Comparison of ENCODE assay signal across 28 cellular contexts in the genomic region with DNA sequence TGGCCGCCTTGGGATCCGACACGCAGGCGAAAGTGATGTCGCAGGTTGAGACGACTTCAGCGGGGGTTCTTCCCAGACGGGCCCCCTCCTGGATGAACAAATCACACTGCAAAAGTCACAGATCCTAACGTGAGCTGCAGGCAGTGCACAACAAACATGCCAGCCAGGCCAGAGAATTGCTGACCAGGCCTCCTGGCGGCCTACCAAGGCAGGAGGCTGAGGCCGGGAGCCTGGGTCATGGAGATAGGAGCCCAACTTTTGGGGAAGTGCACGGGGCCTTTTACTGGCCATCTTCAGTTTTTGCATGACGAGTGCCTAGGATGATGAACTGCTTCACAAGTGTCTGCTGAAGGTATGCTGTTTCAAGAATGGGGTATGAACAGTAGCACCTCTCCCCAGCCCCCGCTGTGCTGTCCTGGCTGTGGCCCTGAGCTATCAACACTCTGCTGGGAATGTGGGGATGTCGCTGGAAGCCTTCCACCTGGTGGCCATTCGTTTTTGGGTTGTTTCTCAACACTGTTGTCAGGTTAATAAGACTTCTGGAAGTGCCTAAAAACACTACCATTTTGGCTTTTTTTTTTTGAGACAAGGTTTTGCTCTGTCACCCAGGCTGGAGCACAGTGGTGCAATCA. TPM values are rescaled to one million over a fixed set of nuclear protein-coding genes. Genes with fewer than 3 reads are reported as not detected.
A peak's percentile ranks its signal among the peaks of the same experiment; 100 is the strongest.
DNase-seq lines count a peak whose midpoint lies in the region; ATAC-seq, FAIRE-seq and TF ChIP-seq lines count a peak whose summit lies in the region.
"Had no signal": no experiment of that assay in that cellular context is flagged by ENCODE, and none has a peak within 500 bp of the region (broad histone marks: within the 10 kb centered on the region; RNA-seq: fewer than 3 reads in every experiment).

No MANE protein-coding gene starts in this region.

- no peak for TF ChIP-seq EP300 in HepG2 (IDR thresholded peaks at IDR 0.05; ENCODE audit: low read depth in 2 of 2, low read length in 2 of 2)
- no peak for TF ChIP-seq EP300 in HepG2 (CRISPR knock-in tag; IDR thresholded peaks at IDR 0.05; ENCODE audit: borderline replicate concordance)

- H3K36me3 ChIP-seq in esophagus (ENCODE audit: control insufficient read depth in 2 of 2, insufficient read depth in 2 of 2, low read length in 1 of 2) (peaks cover 27 to 38% of the 10 kb centered on the region in 2 donors), HepG2 (replicated peaks in 1 of 2; ENCODE audit: control insufficient read depth in 1 of 2, insufficient read depth in 2 of 2, low read length in 2 of 2) (peaks cover 25 to 62% of the 10 kb centered on the region in 2 experiments), osteoblast (ENCODE audit: insufficient read depth, low read length) (peaks cover 65% of the 10 kb centered on the region)

- WGBS in esophagus, 2 donors, result 81 to 83% methylated on average over 16 of the region's 16 CpGs
- 91% methylated on average over 13 of the region's 16 CpGs for WGBS in HepG2 (ENCODE audit: low lambda C conversion rate)

- no peak for TF ChIP-seq RAD21 in HepG2 (CRISPR knock-in tag; IDR thresholded peaks at IDR 0.05)

- H3K9me3 ChIP-seq in esophagus (ENCODE audit: control insufficient read depth in 2 of 2, insufficient read depth in 1 of 2, low read depth in 1 of 2, low read length in 1 of 2) (no peaks in the 10 kb centered on the region), HepG2 (ENCODE audit: low read length) (no peaks in the 10 kb centered on the region), osteoblast (ENCODE audit: low read depth, low read length) (no peaks in the 10 kb centered on the region)
- H3K9me3 ChIP-seq: left lung, SK-N-SH, suprapubic skin had no signal

- H4K20me1 ChIP-seq in HepG2 (ENCODE audit: insufficient read depth, low read length) (no peaks in the 10 kb centered on the region), osteoblast (ENCODE audit: insufficient read depth, low read length) (no peaks in the 10 kb centered on the region)

- H3K4me2 ChIP-seq in HepG2 (ENCODE audit: low read depth, low read length) (no peak overlapping the region), osteoblast (ENCODE audit: insufficient read depth, low read length) (no peak overlapping the region)
- H3K4me2 ChIP-seq: SK-N-SH had no signal

- intact Hi-C loops in HepG2 (cut with micrococcal nuclease; ENCODE audit: unreplicated experiment), result loop anchor here (5.0 kb wide), 1 partner anchor 47 kb away; a partner anchor contains a TSS

- H3K27ac ChIP-seq in esophagus (ENCODE audit: low read depth in 2 of 2, low read length in 1 of 2) (peak overlapping the region; percentile 48 to 73), HepG2 (ENCODE audit: extremely low read length, insufficient read depth, low read length) (no peak overlapping the region), temporal lobe (ENCODE audit: low read depth, low read length) (peak overlapping the region; percentile 4), osteoblast (ENCODE audit: low read depth, low read length) (no peak overlapping the region)
- H3K27ac ChIP-seq: left lung, suprapubic skin had no signal

- peak; percentile 0 for TF ChIP-seq CTCF in NB4 (IDR thresholded peaks at IDR 0.05; ENCODE audit: low read depth, low read length)
- TF ChIP-seq CTCF in HepG2 (CRISPR knock-in tag; IDR thresholded peaks at IDR 0.05), result 0 out of 2 replicates have a peak, but pooled peaks have one; percentile 14
- no peak for TF ChIP-seq CTCF in osteoblast (IDR thresholded peaks at IDR 0.05; ENCODE audit: extremely low read depth, low read depth, low read length)

- CTCF ChIA-PET in HepG2 (lab: Yijun Ruan, JAX; ENCODE audit: low intra/inter-chr PET ratio, low total read pairs), result interaction anchor here (0.7 kb wide), 1 partner anchor 81 kb away, joined by 3 read pairs; no protein-coding TSS in a partner anchor

- POLR2A ChIA-PET in HepG2 (lab: Yijun Ruan, JAX), result interaction anchor here (1.5 kb wide), 1 partner anchor 80 kb away, joined by 3 read pairs; a partner anchor contains a TSS

- no TSS peak for BruUV-seq in HepG2 (replicated peaks; lab: Mats Ljungman, UMichigan)

- in situ Hi-C loops in HepG2 (cut with HindIII; ENCODE audit: extremely low pct_ligation_motif_present, low pct_unique_long_range_greater_than_20kb), result no loop called here

- no peak for FAIRE-seq in HepG2 (lab: Jason Lieb, UNC)
- FAIRE-seq: GM19239 had no signal

- H3K4me1 ChIP-seq in esophagus (ENCODE audit: control insufficient read depth in 2 of 2, insufficient read depth in 2 of 2, low read length in 1 of 2), result peaks cover 0 to 3% of the 10 kb centered on the region in 2 donors
- peaks cover 17% of the 10 kb centered on the region for H3K4me1 ChIP-seq in HepG2 (ENCODE audit: insufficient read depth, low read length)
- no peaks in the 10 kb centered on the region for H3K4me1 ChIP-seq in osteoblast (ENCODE audit: insufficient read depth, low read length)
- H3K4me1 ChIP-seq: left lung, suprapubic skin had no signal

- H3K27me3 ChIP-seq in esophagus (ENCODE audit: control insufficient read depth in 1 of 2, insufficient read depth in 2 of 2, low read length in 2 of 2), result no peaks in the 10 kb centered on the region
- H3K27me3 ChIP-seq in HepG2 (ENCODE audit: control insufficient read depth in 1 of 2, insufficient read depth in 2 of 2, low read length in 2 of 2), result no peaks in the 10 kb centered on the region
- H3K27me3 ChIP-seq in osteoblast (ENCODE audit: insufficient read depth, low read length), result no peaks in the 10 kb centered on the region
- H3K27me3 ChIP-seq: left lung, suprapubic skin had no signal

- ATAC-seq in HepG2, result peak; percentile 22; the same call in 1 of the 3 replicates
- ATAC-seq: left lung had no signal

- no peak overlapping the region for H3K4me3 ChIP-seq in NB4 (ENCODE audit: low read depth, low read length)
- no peak overlapping the region for H3K4me3 ChIP-seq in esophagus (ENCODE audit: low read depth in 1 of 2, low read length in 2 of 2)
- no peak overlapping the region for H3K4me3 ChIP-seq in HepG2 (replicated peaks in 1 of 3; ENCODE audit: insufficient read depth in 1 of 3, low read depth in 2 of 3, low read length in 3 of 3)
- no peak overlapping the region for H3K4me3 ChIP-seq in osteoblast (ENCODE audit: insufficient read depth, low read length)
- H3K4me3 ChIP-seq: left lung, suprapubic skin had no signal

- no peak for TF ChIP-seq POLR2A in NB4 (IDR thresholded peaks at IDR 0.05; ENCODE audit: extremely low read depth, insufficient read length)
- TF ChIP-seq POLR2A in HepG2 (IDR thresholded peaks at IDR 0.05; ENCODE audit: insufficient read depth in 1 of 2, low read depth in 2 of 2, low read length in 2 of 2), result no peak

- DNase-seq in NB4 (ENCODE audit: low read depth) (no peak), HepG2 (ENCODE audit: low spot score) (no peak), NCI-H1048 (lab: John Stamatoyannopoulos, UW) (no peak), activated gamma-delta T cell (lab: John Stamatoyannopoulos, UW) (no peak), osteoblast (ENCODE audit: insufficient read length, low spot score, missing footprints) (no peak)
- DNase-seq: activated CD4-positive, alpha-beta memory T cell treated with anti-CD3 and anti-CD28 coated beads for 36 hours; activated CD4-positive, CD25-positive, alpha-beta regulatory T cell; activated gamma-delta T cell treated with Interleukin-2 at 50 U/mL for 16 hours; activated T-cell treated with anti-CD3 and anti-CD28 coated beads for 4 hours; CD4-positive, alpha-beta memory T cell; Karpas-422; left lung; NCI-H1092; NCI-H2107; NCI-H510A treated with DMSO at 0.1 percent for 48 hours; retina; SK-N-SH had no signal

- no peaks in the 10 kb centered on the region for H3K79me2 ChIP-seq in HepG2 (ENCODE audit: insufficient read depth, low read length)
- no peaks in the 10 kb centered on the region for H3K79me2 ChIP-seq in osteoblast (ENCODE audit: insufficient read depth, low read length)

- H3K9ac ChIP-seq in HepG2 (ENCODE audit: insufficient read depth, low read depth, low read length), result no peak overlapping the region
- H3K9ac ChIP-seq: SK-N-SH had no signal

- H2AFZ ChIP-seq in HepG2 (ENCODE audit: low read length), result no peak overlapping the region
- H2AFZ ChIP-seq in osteoblast (ENCODE audit: low read length), result no peak overlapping the region

RNA-seq across cellular contexts. Expression of a gene that starts 12.2 kb away (rescaled TPM):
- polyA plus RNA-seq in esophagus, result 10 to 100 TPM; 28.7 to 49.5 TPM
- total RNA-seq in HepG2 (2016; rRNA removed; fragmentation: Illumina TruSeq; extraction: Trizol), result 16.8 and 19.2 TPM in 2 replicates
- total RNA-seq in HepG2 (2016; cell fraction: cytosol; rRNA removed; fragmentation: Illumina TruSeq; extraction: Trizol; ENCODE audit: low read depth), result 22.3 and 22.8 TPM in 2 replicates
- 15.4 and 17.5 TPM in 2 replicates for total RNA-seq in HepG2 (2016; cell fraction: insoluble cytoplasmic fraction; rRNA removed; fragmentation: Illumina TruSeq; extraction: Trizol)
- total RNA-seq in HepG2 (2016; cell fraction: membrane; rRNA removed; fragmentation: Illumina TruSeq; extraction: Trizol), result 24.2 and 30.2 TPM in 2 replicates
- 11.4 and 14.7 TPM in 2 replicates for total RNA-seq in HepG2 (2016; cell fraction: nucleus; rRNA removed; fragmentation: Illumina TruSeq; extraction: Trizol)
- polyA plus RNA-seq in HepG2 (2011; rRNA removed), result 42.1 and 55.9 TPM in 2 replicates
- polyA plus RNA-seq in HepG2 (2011; cell fraction: cytosol; rRNA removed), result 28.6 and 42.0 TPM in 2 replicates
- polyA plus RNA-seq in HepG2 (2011; cell fraction: nucleus; rRNA removed), result 210 and 224 TPM in 2 replicates
- polyA plus RNA-seq in HepG2 (2012), result 19.5 and 23.7 TPM in 2 replicates
- 25.8 and 30.9 TPM in 2 replicates for polyA plus RNA-seq in HepG2 (2016; cell fraction: cytosol; fragmentation: Illumina TruSeq; extraction: Trizol; ENCODE audit: low read depth)
- polyA plus RNA-seq in HepG2 (2016; cell fraction: insoluble cytoplasmic fraction; fragmentation: Illumina TruSeq; extraction: Trizol; ENCODE audit: low read depth), result 20.1 TPM in 2 replicates
- polyA plus RNA-seq in HepG2 (2016; cell fraction: membrane; fragmentation: Illumina TruSeq; extraction: Trizol; ENCODE audit: low read depth), result 27.7 and 34.1 TPM in 2 replicates
- polyA plus RNA-seq in HepG2 (2016; cell fraction: nucleus; fragmentation: Illumina TruSeq; extraction: Trizol; ENCODE audit: insufficient read depth, low read depth), result 40.1 and 43.8 TPM in 2 replicates
- polyA minus RNA-seq in HepG2 (2011; rRNA and poly(A)+ RNA removed; ENCODE audit: low replicate concordance), result 13.8 and 24.1 TPM in 2 replicates
- polyA minus RNA-seq in HepG2 (2011; cell fraction: cytosol; rRNA and poly(A)+ RNA removed), result 7.8 and 9.9 TPM in 2 replicates
- 13.5 and 14.2 TPM in 2 replicates for polyA minus RNA-seq in HepG2 (2011; cell fraction: nucleus; rRNA and poly(A)+ RNA removed)
- total RNA-seq in temporal lobe, result 25.6 TPM
- total RNA-seq in osteoblast, result 15.9 and 17.1 TPM in 2 replicates

RNA-seq across cellular contexts. Expression of a gene that starts 19.5 kb away (rescaled TPM):
- 10 to 100 TPM; 20.1 to 28.6 TPM for polyA plus RNA-seq in esophagus
- total RNA-seq in HepG2 (2016; rRNA removed; fragmentation: Illumina TruSeq; extraction: Trizol), result not detected in 2 replicates
- total RNA-seq in HepG2 (2016; cell fraction: cytosol; rRNA removed; fragmentation: Illumina TruSeq; extraction: Trizol; ENCODE audit: low read depth), result not detected in 2 replicates
- not detected in 2 replicates for total RNA-seq in HepG2 (2016; cell fraction: insoluble cytoplasmic fraction; rRNA removed; fragmentation: Illumina TruSeq; extraction: Trizol)
- not detected in 2 replicates for total RNA-seq in HepG2 (2016; cell fraction: membrane; rRNA removed; fragmentation: Illumina TruSeq; extraction: Trizol)
- total RNA-seq in HepG2 (2016; cell fraction: nucleus; rRNA removed; fragmentation: Illumina TruSeq; extraction: Trizol), result not detected in 2 replicates
- polyA plus RNA-seq in HepG2 (2011; rRNA removed), result not detected in 2 replicates
- polyA plus RNA-seq in HepG2 (2011; cell fraction: cytosol; rRNA removed), result not detected in 2 replicates
- not detected in 2 replicates for polyA plus RNA-seq in HepG2 (2011; cell fraction: nucleus; rRNA removed)
- 0.52 TPM in 1 of 2 replicates, not detected in the other for polyA plus RNA-seq in HepG2 (2012)
- not detected in 2 replicates for polyA plus RNA-seq in HepG2 (2016; cell fraction: cytosol; fragmentation: Illumina TruSeq; extraction: Trizol; ENCODE audit: low read depth)
- polyA plus RNA-seq in HepG2 (2016; cell fraction: insoluble cytoplasmic fraction; fragmentation: Illumina TruSeq; extraction: Trizol; ENCODE audit: low read depth), result not detected in 2 replicates
- not detected in 2 replicates for polyA plus RNA-seq in HepG2 (2016; cell fraction: membrane; fragmentation: Illumina TruSeq; extraction: Trizol; ENCODE audit: low read depth)
- not detected in 2 replicates for polyA plus RNA-seq in HepG2 (2016; cell fraction: nucleus; fragmentation: Illumina TruSeq; extraction: Trizol; ENCODE audit: insufficient read depth, low read depth)
- polyA minus RNA-seq in HepG2 (2011; rRNA and poly(A)+ RNA removed; ENCODE audit: low replicate concordance), result not detected in 2 replicates
- not detected in 2 replicates for polyA minus RNA-seq in HepG2 (2011; cell fraction: cytosol; rRNA and poly(A)+ RNA removed)
- polyA minus RNA-seq in HepG2 (2011; cell fraction: nucleus; rRNA and poly(A)+ RNA removed), result not detected in 2 replicates
- not detected for total RNA-seq in temporal lobe
- total RNA-seq in osteoblast, result not detected in 2 replicates
- total RNA-seq: activated CD4-positive, alpha-beta memory T cell treated with anti-CD3 and anti-CD28 coated beads for 36 hours; CD4-positive, alpha-beta memory T cell; H4; RPMI7951; T-helper 2 cell treated with Interferon-gamma antibody and Interleukin-4, amounts not matched to agents 100 ng/mL and 5 ng/mL, for 36 hours had no signal
- polyA plus RNA-seq: CD4-positive, alpha-beta memory T cell; SK-N-SH had no signal

RNA-seq across cellular contexts. Expression of a gene that starts 26.5 kb away (rescaled TPM):
- polyA plus RNA-seq in esophagus (under 1 TPM in 1 of 2 donors, not detected in 1; 0.07 TPM), HepG2 (2011; rRNA removed) (0.31 TPM in 1 of 2 replicates, not detected in the other)
- total RNA-seq in HepG2 (2016; rRNA removed; fragmentation: Illumina TruSeq; extraction: Trizol) (0.22 TPM in 1 of 2 replicates, not detected in the other), temporal lobe (not detected), osteoblast (not detected in 2 replicates)
- not detected in 2 replicates for total RNA-seq in HepG2 (2016; cell fraction: cytosol; rRNA removed; fragmentation: Illumina TruSeq; extraction: Trizol; ENCODE audit: low read depth)
- total RNA-seq in HepG2 (2016; cell fraction: insoluble cytoplasmic fraction; rRNA removed; fragmentation: Illumina TruSeq; extraction: Trizol), result not detected in 2 replicates
- not detected in 2 replicates for total RNA-seq in HepG2 (2016; cell fraction: membrane; rRNA removed; fragmentation: Illumina TruSeq; extraction: Trizol)
- not detected in 2 replicates for total RNA-seq in HepG2 (2016; cell fraction: nucleus; rRNA removed; fragmentation: Illumina TruSeq; extraction: Trizol)
- polyA plus RNA-seq in HepG2 (2011; cell fraction: cytosol; rRNA removed), result not detected in 2 replicates
- polyA plus RNA-seq in HepG2 (2011; cell fraction: nucleus; rRNA removed), result 0.29 and 0.43 TPM in 2 replicates
- polyA plus RNA-seq in HepG2 (2012), result 0.50 TPM in 1 of 2 replicates, not detected in the other
- polyA plus RNA-seq in HepG2 (2016; cell fraction: cytosol; fragmentation: Illumina TruSeq; extraction: Trizol; ENCODE audit: low read depth), result not detected in 2 replicates
- not detected in 2 replicates for polyA plus RNA-seq in HepG2 (2016; cell fraction: insoluble cytoplasmic fraction; fragmentation: Illumina TruSeq; extraction: Trizol; ENCODE audit: low read depth)
- polyA plus RNA-seq in HepG2 (2016; cell fraction: membrane; fragmentation: Illumina TruSeq; extraction: Trizol; ENCODE audit: low read depth), result not detected in 2 replicates
- polyA plus RNA-seq in HepG2 (2016; cell fraction: nucleus; fragmentation: Illumina TruSeq; extraction: Trizol; ENCODE audit: insufficient read depth, low read depth), result not detected in 2 replicates
- 0.89 TPM in 1 of 2 replicates, not detected in the other for polyA minus RNA-seq in HepG2 (2011; rRNA and poly(A)+ RNA removed; ENCODE audit: low replicate concordance)
- not detected in 2 replicates for polyA minus RNA-seq in HepG2 (2011; cell fraction: cytosol; rRNA and poly(A)+ RNA removed)
- polyA minus RNA-seq in HepG2 (2011; cell fraction: nucleus; rRNA and poly(A)+ RNA removed), result not detected in 2 replicates
- total RNA-seq: activated CD4-positive, alpha-beta memory T cell treated with anti-CD3 and anti-CD28 coated beads for 36 hours; CD4-positive, alpha-beta memory T cell; epithelial cell of proximal tubule; H4; HT-29; left lung; mucosa of gallbladder; RPMI7951; suprapubic skin; T-helper 2 cell treated with Interferon-gamma antibody and Interleukin-4, amounts not matched to agents 100 ng/mL and 5 ng/mL, for 36 hours had no signal
- polyA plus RNA-seq: adipose tissue; CD4-positive, alpha-beta memory T cell had no signal

RNA-seq across cellular contexts. Expression of a gene that starts 32.4 kb away (rescaled TPM):
- polyA plus RNA-seq in esophagus (10 to 100 TPM; 34.3 to 35.6 TPM), HepG2 (2011; rRNA removed) (28.3 and 35.0 TPM in 2 replicates)
- total RNA-seq in HepG2 (2016; rRNA removed; fragmentation: Illumina TruSeq; extraction: Trizol) (48.7 and 65.0 TPM in 2 replicates), temporal lobe (55.8 TPM), osteoblast (48.0 and 48.1 TPM in 2 replicates)
- 15.9 and 19.4 TPM in 2 replicates for total RNA-seq in HepG2 (2016; cell fraction: cytosol; rRNA removed; fragmentation: Illumina TruSeq; extraction: Trizol; ENCODE audit: low read depth)
- 45.2 and 62.7 TPM in 2 replicates for total RNA-seq in HepG2 (2016; cell fraction: insoluble cytoplasmic fraction; rRNA removed; fragmentation: Illumina TruSeq; extraction: Trizol)
- 15.9 and 18.0 TPM in 2 replicates for total RNA-seq in HepG2 (2016; cell fraction: membrane; rRNA removed; fragmentation: Illumina TruSeq; extraction: Trizol)
- total RNA-seq in HepG2 (2016; cell fraction: nucleus; rRNA removed; fragmentation: Illumina TruSeq; extraction: Trizol), result 42.0 and 52.4 TPM in 2 replicates
- 19.7 and 20.6 TPM in 2 replicates for polyA plus RNA-seq in HepG2 (2011; cell fraction: cytosol; rRNA removed)
- 37.8 and 42.0 TPM in 2 replicates for polyA plus RNA-seq in HepG2 (2011; cell fraction: nucleus; rRNA removed)
- polyA plus RNA-seq in HepG2 (2012), result 24.7 and 35.3 TPM in 2 replicates
- polyA plus RNA-seq in HepG2 (2016; cell fraction: cytosol; fragmentation: Illumina TruSeq; extraction: Trizol; ENCODE audit: low read depth), result 5.7 and 7.1 TPM in 2 replicates
- polyA plus RNA-seq in HepG2 (2016; cell fraction: insoluble cytoplasmic fraction; fragmentation: Illumina TruSeq; extraction: Trizol; ENCODE audit: low read depth), result 52.7 and 61.5 TPM in 2 replicates
- 9.9 and 13.3 TPM in 2 replicates for polyA plus RNA-seq in HepG2 (2016; cell fraction: membrane; fragmentation: Illumina TruSeq; extraction: Trizol; ENCODE audit: low read depth)
- 79.5 and 95.5 TPM in 2 replicates for polyA plus RNA-seq in HepG2 (2016; cell fraction: nucleus; fragmentation: Illumina TruSeq; extraction: Trizol; ENCODE audit: insufficient read depth, low read depth)
- 31.8 and 71.0 TPM in 2 replicates for polyA minus RNA-seq in HepG2 (2011; rRNA and poly(A)+ RNA removed; ENCODE audit: low replicate concordance)
- polyA minus RNA-seq in HepG2 (2011; cell fraction: cytosol; rRNA and poly(A)+ RNA removed), result 7.9 and 8.7 TPM in 2 replicates
- polyA minus RNA-seq in HepG2 (2011; cell fraction: nucleus; rRNA and poly(A)+ RNA removed), result 30.6 and 30.8 TPM in 2 replicates

RNA-seq across cellular contexts. Expression of a gene that starts 32.6 kb away (rescaled TPM):
- 1 to 10 TPM; 5.1 to 7.7 TPM for polyA plus RNA-seq in esophagus
- total RNA-seq in HepG2 (2016; rRNA removed; fragmentation: Illumina TruSeq; extraction: Trizol), result 19.4 and 23.5 TPM in 2 replicates
- total RNA-seq in HepG2 (2016; cell fraction: cytosol; rRNA removed; fragmentation: Illumina TruSeq; extraction: Trizol; ENCODE audit: low read depth), result 3.2 and 3.4 TPM in 2 replicates
- 16.5 and 23.4 TPM in 2 replicates for total RNA-seq in HepG2 (2016; cell fraction: insoluble cytoplasmic fraction; rRNA removed; fragmentation: Illumina TruSeq; extraction: Trizol)
- total RNA-seq in HepG2 (2016; cell fraction: membrane; rRNA removed; fragmentation: Illumina TruSeq; extraction: Trizol), result 7.7 and 8.3 TPM in 2 replicates
- 21.8 and 22.1 TPM in 2 replicates for total RNA-seq in HepG2 (2016; cell fraction: nucleus; rRNA removed; fragmentation: Illumina TruSeq; extraction: Trizol)
- polyA plus RNA-seq in HepG2 (2011; rRNA removed), result 10.6 TPM in 2 replicates
- 6.2 and 7.7 TPM in 2 replicates for polyA plus RNA-seq in HepG2 (2011; cell fraction: cytosol; rRNA removed)
- polyA plus RNA-seq in HepG2 (2011; cell fraction: nucleus; rRNA removed), result 31.3 and 37.9 TPM in 2 replicates
- 12.1 and 15.1 TPM in 2 replicates for polyA plus RNA-seq in HepG2 (2012)
- polyA plus RNA-seq in HepG2 (2016; cell fraction: cytosol; fragmentation: Illumina TruSeq; extraction: Trizol; ENCODE audit: low read depth), result 0.95 and 1.1 TPM in 2 replicates
- polyA plus RNA-seq in HepG2 (2016; cell fraction: insoluble cytoplasmic fraction; fragmentation: Illumina TruSeq; extraction: Trizol; ENCODE audit: low read depth), result 13.1 and 16.1 TPM in 2 replicates
- polyA plus RNA-seq in HepG2 (2016; cell fraction: membrane; fragmentation: Illumina TruSeq; extraction: Trizol; ENCODE audit: low read depth), result 2.9 and 3.3 TPM in 2 replicates
- 28.3 and 29.1 TPM in 2 replicates for polyA plus RNA-seq in HepG2 (2016; cell fraction: nucleus; fragmentation: Illumina TruSeq; extraction: Trizol; ENCODE audit: insufficient read depth, low read depth)
- 31.7 and 41.5 TPM in 2 replicates for polyA minus RNA-seq in HepG2 (2011; rRNA and poly(A)+ RNA removed; ENCODE audit: low replicate concordance)
- 9.0 and 10.1 TPM in 2 replicates for polyA minus RNA-seq in HepG2 (2011; cell fraction: cytosol; rRNA and poly(A)+ RNA removed)
- polyA minus RNA-seq in HepG2 (2011; cell fraction: nucleus; rRNA and poly(A)+ RNA removed), result 20.9 and 24.1 TPM in 2 replicates
- 15.7 TPM for total RNA-seq in temporal lobe
- total RNA-seq in osteoblast, result 34.5 and 38.4 TPM in 2 replicates

Comparison
In these comparisons a context has a peak if more than half of its experiments do, and no peak if none do; other contexts are left out.
1. H3K27ac ChIP-seq: peak in esophagus (2 of 2) and temporal lobe (single experiment); none in HepG2 (single experiment) and osteoblast (single experiment).